Comparison of ENCODE assay signal across 1 cellular context in the genomic region with DNA sequence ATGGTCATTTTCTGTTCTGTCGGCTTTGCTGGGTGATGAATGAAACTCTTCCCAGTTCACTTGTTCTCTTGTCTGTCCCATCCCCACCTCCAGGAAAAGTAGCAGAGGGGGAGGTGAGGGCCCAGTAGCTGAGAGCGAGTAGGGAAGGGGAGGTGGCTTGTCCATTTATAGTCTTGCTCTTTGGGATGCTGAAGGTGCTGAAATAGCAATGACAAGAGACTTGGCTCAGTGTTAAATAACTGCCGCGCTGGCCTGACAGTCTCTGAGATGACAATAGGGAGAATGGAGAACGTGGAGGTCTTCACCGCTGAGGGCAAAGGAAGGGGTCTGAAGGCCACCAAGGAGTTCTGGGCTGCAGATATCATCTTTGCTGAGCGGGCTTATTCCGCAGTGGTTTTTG.
TF ChIP-seq lines count a peak whose summit lies in the region.

A gene (plus strand): TSS at position 228 of the 400 bp plus-strand sequence. CDS start 40 bp downstream, at position 268.

TF ChIP-seq in GM23338, 12 proteins besides CTCF, POLR2A, EP300 and RAD21:
- no peak for TF ChIP-seq CREB1 (CRISPR knock-in tag; IDR thresholded peaks at IDR 0.05; ENCODE audit: low read depth)
- TF ChIP-seq ZNF114 (CRISPR knock-in tag; IDR thresholded peaks at IDR 0.05) = no peak
- TF ChIP-seq JUNB (IDR thresholded peaks at IDR 0.05; ENCODE audit: unreplicated experiment) = no peak
- TF ChIP-seq, protein P1, sequence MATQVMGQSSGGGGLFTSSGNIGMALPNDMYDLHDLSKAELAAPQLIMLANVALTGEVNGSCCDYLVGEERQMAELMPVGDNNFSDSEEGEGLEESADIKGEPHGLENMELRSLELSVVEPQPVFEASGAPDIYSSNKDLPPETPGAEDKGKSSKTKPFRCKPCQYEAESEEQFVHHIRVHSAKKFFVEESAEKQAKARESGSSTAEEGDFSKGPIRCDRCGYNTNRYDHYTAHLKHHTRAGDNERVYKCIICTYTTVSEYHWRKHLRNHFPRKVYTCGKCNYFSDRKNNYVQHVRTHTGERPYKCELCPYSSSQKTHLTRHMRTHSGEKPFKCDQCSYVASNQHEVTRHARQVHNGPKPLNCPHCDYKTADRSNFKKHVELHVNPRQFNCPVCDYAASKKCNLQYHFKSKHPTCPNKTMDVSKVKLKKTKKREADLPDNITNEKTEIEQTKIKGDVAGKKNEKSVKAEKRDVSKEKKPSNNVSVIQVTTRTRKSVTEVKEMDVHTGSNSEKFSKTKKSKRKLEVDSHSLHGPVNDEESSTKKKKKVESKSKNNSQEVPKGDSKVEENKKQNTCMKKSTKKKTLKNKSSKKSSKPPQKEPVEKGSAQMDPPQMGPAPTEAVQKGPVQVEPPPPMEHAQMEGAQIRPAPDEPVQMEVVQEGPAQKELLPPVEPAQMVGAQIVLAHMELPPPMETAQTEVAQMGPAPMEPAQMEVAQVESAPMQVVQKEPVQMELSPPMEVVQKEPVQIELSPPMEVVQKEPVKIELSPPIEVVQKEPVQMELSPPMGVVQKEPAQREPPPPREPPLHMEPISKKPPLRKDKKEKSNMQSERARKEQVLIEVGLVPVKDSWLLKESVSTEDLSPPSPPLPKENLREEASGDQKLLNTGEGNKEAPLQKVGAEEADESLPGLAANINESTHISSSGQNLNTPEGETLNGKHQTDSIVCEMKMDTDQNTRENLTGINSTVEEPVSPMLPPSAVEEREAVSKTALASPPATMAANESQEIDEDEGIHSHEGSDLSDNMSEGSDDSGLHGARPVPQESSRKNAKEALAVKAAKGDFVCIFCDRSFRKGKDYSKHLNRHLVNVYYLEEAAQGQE (IDR thresholded peaks at IDR 0.05; ENCODE audit: unreplicated experiment) = no peak
- TF ChIP-seq ZNF331 (CRISPR knock-in tag; IDR thresholded peaks at IDR 0.05; ENCODE audit: low read depth) = no peak
- no peak for TF ChIP-seq EZH2 (IDR thresholded peaks at IDR 0.05; ENCODE audit: low read depth, unreplicated experiment)
TF ChIP-seq in GM23338: peak in this region for 0.
